ENCODE assay signal across 1 cellular context in the genomic region with DNA sequence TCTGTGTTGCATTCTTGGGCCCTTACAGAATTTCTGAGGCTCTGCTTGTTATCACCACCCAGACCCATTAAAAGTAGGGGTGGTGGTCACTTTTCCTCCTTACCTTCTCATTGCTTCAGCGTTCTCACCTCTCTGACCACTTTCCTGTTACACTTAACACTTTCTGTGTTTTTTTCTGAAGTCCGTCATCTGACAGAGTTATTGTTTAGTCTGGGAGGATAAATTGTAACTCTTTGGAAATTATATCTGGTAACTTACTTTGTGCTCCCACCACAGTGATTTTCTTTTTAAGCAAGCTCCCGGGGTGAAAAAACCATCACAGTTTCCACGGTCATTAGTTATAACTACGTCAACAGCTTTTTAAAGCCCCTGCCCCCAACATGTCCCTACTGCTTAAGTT.
TF ChIP-seq lines count a peak whose summit lies in the region.

No MANE protein-coding gene starts in this region.

TF ChIP-seq in GM23338, 12 proteins besides CTCF, POLR2A, EP300 and RAD21 (continued from another document):
- TF ChIP-seq, protein P1, sequence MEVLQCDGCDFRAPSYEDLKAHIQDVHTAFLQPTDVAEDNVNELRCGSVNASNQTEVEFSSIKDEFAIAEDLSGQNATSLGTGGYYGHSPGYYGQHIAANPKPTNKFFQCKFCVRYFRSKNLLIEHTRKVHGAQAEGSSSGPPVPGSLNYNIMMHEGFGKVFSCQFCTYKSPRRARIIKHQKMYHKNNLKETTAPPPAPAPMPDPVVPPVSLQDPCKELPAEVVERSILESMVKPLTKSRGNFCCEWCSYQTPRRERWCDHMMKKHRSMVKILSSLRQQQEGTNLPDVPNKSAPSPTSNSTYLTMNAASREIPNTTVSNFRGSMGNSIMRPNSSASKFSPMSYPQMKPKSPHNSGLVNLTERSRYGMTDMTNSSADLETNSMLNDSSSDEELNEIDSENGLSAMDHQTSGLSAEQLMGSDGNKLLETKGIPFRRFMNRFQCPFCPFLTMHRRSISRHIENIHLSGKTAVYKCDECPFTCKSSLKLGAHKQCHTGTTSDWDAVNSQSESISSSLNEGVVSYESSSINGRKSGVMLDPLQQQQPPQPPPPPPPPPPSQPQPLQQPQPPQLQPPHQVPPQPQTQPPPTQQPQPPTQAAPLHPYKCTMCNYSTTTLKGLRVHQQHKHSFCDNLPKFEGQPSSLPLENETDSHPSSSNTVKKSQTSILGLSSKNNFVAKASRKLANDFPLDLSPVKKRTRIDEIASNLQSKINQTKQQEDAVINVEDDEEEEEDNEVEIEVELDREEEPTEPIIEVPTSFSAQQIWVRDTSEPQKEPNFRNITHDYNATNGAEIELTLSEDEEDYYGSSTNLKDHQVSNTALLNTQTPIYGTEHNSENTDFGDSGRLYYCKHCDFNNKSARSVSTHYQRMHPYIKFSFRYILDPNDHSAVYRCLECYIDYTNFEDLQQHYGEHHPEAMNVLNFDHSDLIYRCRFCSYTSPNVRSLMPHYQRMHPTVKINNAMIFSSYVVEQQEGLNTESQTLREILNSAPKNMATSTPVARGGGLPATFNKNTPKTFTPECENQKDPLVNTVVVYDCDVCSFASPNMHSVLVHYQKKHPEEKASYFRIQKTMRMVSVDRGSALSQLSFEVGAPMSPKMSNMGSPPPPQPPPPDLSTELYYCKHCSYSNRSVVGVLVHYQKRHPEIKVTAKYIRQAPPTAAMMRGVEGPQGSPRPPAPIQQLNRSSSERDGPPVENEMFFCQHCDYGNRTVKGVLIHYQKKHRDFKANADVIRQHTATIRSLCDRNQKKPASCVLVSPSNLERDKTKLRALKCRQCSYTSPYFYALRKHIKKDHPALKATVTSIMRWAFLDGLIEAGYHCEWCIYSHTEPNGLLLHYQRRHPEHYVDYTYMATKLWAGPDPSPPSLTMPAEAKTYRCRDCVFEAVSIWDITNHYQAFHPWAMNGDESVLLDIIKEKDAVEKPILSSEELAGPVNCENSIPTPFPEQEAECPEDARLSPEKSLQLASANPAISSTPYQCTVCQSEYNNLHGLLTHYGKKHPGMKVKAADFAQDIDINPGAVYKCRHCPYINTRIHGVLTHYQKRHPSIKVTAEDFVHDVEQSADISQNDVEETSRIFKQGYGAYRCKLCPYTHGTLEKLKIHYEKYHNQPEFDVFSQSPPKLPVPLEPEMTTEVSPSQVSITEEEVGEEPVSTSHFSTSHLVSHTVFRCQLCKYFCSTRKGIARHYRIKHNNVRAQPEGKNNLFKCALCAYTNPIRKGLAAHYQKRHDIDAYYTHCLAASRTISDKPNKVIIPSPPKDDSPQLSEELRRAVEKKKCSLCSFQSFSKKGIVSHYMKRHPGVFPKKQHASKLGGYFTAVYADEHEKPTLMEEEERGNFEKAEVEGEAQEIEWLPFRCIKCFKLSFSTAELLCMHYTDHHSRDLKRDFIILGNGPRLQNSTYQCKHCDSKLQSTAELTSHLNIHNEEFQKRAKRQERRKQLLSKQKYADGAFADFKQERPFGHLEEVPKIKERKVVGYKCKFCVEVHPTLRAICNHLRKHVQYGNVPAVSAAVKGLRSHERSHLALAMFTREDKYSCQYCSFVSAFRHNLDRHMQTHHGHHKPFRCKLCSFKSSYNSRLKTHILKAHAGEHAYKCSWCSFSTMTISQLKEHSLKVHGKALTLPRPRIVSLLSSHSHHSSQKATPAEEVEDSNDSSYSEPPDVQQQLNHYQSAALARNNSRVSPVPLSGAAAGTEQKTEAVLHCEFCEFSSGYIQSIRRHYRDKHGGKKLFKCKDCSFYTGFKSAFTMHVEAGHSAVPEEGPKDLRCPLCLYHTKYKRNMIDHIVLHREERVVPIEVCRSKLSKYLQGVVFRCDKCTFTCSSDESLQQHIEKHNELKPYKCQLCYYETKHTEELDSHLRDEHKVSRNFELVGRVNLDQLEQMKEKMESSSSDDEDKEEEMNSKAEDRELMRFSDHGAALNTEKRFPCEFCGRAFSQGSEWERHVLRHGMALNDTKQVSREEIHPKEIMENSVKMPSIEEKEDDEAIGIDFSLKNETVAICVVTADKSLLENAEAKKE (CRISPR knock-in tag; IDR thresholded peaks at IDR 0.05) = no peak
